8 cellular contexts compared by ENCODE assay signal in the genomic region with DNA sequence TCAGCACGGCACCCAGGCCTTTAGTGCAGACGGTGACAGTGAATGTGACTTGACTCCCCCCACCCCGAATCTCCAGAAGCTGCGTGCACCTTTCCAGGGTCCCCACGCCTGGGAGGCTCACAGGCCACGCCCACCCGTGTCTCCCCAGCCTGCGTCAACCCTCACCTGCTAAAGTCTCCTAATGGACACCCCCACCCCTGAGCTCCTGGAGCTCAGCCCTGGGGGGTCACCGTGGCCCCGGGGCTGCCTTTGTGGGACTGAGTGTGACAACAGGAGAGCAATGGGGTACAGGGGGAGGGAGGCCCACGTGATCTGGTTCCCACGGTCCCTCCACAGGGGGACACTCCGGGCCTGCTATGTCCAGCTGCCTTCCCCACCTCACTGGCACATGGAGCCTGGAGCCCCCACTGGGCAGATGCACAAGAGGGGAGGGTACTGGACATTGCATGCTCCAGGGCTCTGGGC. TPM values are rescaled to one million over a fixed set of nuclear protein-coding genes. Genes with fewer than 3 reads are reported as not detected.
A peak's percentile ranks its signal among the peaks of the same experiment; 100 is the strongest.
DNase-seq lines count a peak whose midpoint lies in the region; ATAC-seq and TF ChIP-seq lines count a peak whose summit lies in the region.

No MANE protein-coding gene starts in this region.

- no peaks in the 10 kb centered on the region for H3K27me3 ChIP-seq in CD8-positive, alpha-beta memory T cell (ENCODE audit: insufficient read depth, low read length, poor library complexity, severe bottlenecking)
- H3K27me3 ChIP-seq in NT2/D1 (ENCODE audit: insufficient read depth, insufficient read length) (no peaks in the 10 kb centered on the region), colonic mucosa (no peaks in the 10 kb centered on the region)

- TF ChIP-seq CTCF in colonic mucosa (IDR thresholded peaks at IDR 0.05) (no peak), osteocyte (IDR thresholded peaks at IDR 0.05) (no peak)

- H3K4me1 ChIP-seq in CD8-positive, alpha-beta memory T cell (ENCODE audit: insufficient read depth, low read length): peaks cover 28% of the 10 kb centered on the region
- peaks cover 49% of the 10 kb centered on the region for H3K4me1 ChIP-seq in NT2/D1 (ENCODE audit: insufficient read depth, insufficient read length)
- H3K4me1 ChIP-seq in colonic mucosa: peaks cover 22% of the 10 kb centered on the region

- no peaks in the 10 kb centered on the region for H3K27me3 Mint-ChIP-seq in CD8-positive, alpha-beta memory T cell
- H3K27me3 Mint-ChIP-seq in osteocyte (ENCODE audit: unreplicated experiment): no peaks in the 10 kb centered on the region

- peaks cover 19 to 37% (median 29%) of the 10 kb centered on the region in 3 donors for H3K4me1 Mint-ChIP-seq in CD8-positive, alpha-beta memory T cell
- H3K4me1 Mint-ChIP-seq in osteocyte (ENCODE audit: unreplicated experiment): peaks cover 24% of the 10 kb centered on the region

- DNase-seq in CD8-positive, alpha-beta memory T cell: no peak
- DNase-seq in NT2/D1 (ENCODE audit: low read depth, low spot score) (no peak), colonic mucosa (no peak), osteocyte (ENCODE audit: extremely low spot score, unreplicated experiment) (no peak), NCI-H2029 (lab: John Stamatoyannopoulos, UW) (no peak), T-helper 9 cell (no peak)
- DNase-seq in stimulated activated CD4-positive, alpha-beta T cell treated with anti-CD3 and anti-CD28 coated beads, Interleukin-4, amount 100 ng/mL, for 1 hour: no peak

- peak overlapping the region; percentile 69 to 100 (median 94) for H3K27ac Mint-ChIP-seq in CD8-positive, alpha-beta memory T cell
- H3K27ac Mint-ChIP-seq in osteocyte (ENCODE audit: unreplicated experiment): peak overlapping the region; percentile 68

- intact Hi-C loops in colonic mucosa (cut with DNase I): no loop called here

- no peak for ATAC-seq in GM21381 (IDR thresholded peaks at IDR 0.05; ENCODE audit: unreplicated experiment)

- peaks cover 0 to 1% (median 0%) of the 10 kb centered on the region in 3 donors for H3K36me3 Mint-ChIP-seq in CD8-positive, alpha-beta memory T cell
- no peaks in the 10 kb centered on the region for H3K36me3 Mint-ChIP-seq in osteocyte (ENCODE audit: unreplicated experiment)

- peak overlapping the region; percentile 43 to 96 (median 89) for H3K4me3 Mint-ChIP-seq in CD8-positive, alpha-beta memory T cell
- H3K4me3 Mint-ChIP-seq in osteocyte (ENCODE audit: unreplicated experiment): no peak overlapping the region

- H3K9me3 ChIP-seq in CD8-positive, alpha-beta memory T cell (ENCODE audit: low read length): no peaks in the 10 kb centered on the region
- no peaks in the 10 kb centered on the region for H3K9me3 ChIP-seq in NT2/D1 (ENCODE audit: insufficient read depth, low read length)
- H3K9me3 ChIP-seq in colonic mucosa: no peaks in the 10 kb centered on the region

- CTCF ChIA-PET in CD8-positive, alpha-beta memory T cell (lab: Charles Lee): interaction anchor here (1.3 to 3.0 kb wide), 6 partner anchors 15 to 76 kb away, joined by 3 to 16 read pairs (median 13); a partner anchor contains a TSS

- H3K36me3 ChIP-seq in CD8-positive, alpha-beta memory T cell (ENCODE audit: insufficient read depth, low read length): no peaks in the 10 kb centered on the region
- H3K36me3 ChIP-seq in NT2/D1 (ENCODE audit: insufficient read depth, insufficient read length, low read length): peaks cover 12% of the 10 kb centered on the region
- H3K36me3 ChIP-seq in colonic mucosa: no peaks in the 10 kb centered on the region

- no peaks in the 10 kb centered on the region for H3K9me3 Mint-ChIP-seq in CD8-positive, alpha-beta memory T cell
- H3K9me3 Mint-ChIP-seq in osteocyte (ENCODE audit: unreplicated experiment): no peaks in the 10 kb centered on the region

- POLR2A ChIA-PET in CD8-positive, alpha-beta memory T cell (lab: Charles Lee): interaction anchor here (1.1 to 1.7 kb wide), 2 partner anchors 7 to 21 kb away, joined by 3 to 7 read pairs; a partner anchor contains a TSS

- H3K4me3 ChIP-seq in CD8-positive, alpha-beta memory T cell (ENCODE audit: low read length): peak overlapping the region; percentile 88
- H3K4me3 ChIP-seq in NT2/D1 (ENCODE audit: insufficient read length, low read depth): no peak overlapping the region
- H3K4me3 ChIP-seq in colonic mucosa: no peak overlapping the region

- H3K27ac ChIP-seq in CD8-positive, alpha-beta memory T cell (ENCODE audit: low read depth, low read length): peak overlapping the region; percentile 64
- H3K27ac ChIP-seq in colonic mucosa: no peak overlapping the region

- H3K9ac ChIP-seq in NT2/D1 (ENCODE audit: insufficient read length, low read depth) (peak overlapping the region; percentile 69), colonic mucosa (ENCODE audit: low read depth in 2 of 2, low read length in 2 of 2) (peak overlapping the region; percentile 57 to 82)

RNA-seq across cellular contexts. Expression of a gene that starts 7.4 kb away (rescaled TPM):
- total RNA-seq in CD8-positive, alpha-beta memory T cell: 100 to 1,000 TPM; 251 to 259 TPM
- 2.7 TPM for polyA plus RNA-seq in CD8-positive, alpha-beta memory T cell
- total RNA-seq in colonic mucosa: 100 to 1,000 TPM; 168 to 198 TPM
- 134 and 136 TPM in 2 replicates for total RNA-seq in osteocyte

RNA-seq across cellular contexts. Expression of a gene that starts 39.8 kb away (rescaled TPM):
- 100 to 1,000 TPM; 206 to 210 TPM for total RNA-seq in CD8-positive, alpha-beta memory T cell
- polyA plus RNA-seq in CD8-positive, alpha-beta memory T cell: 142 TPM
- 100 to 1,000 TPM; 113 to 253 TPM for total RNA-seq in colonic mucosa
- 69.3 and 73.3 TPM in 2 replicates for total RNA-seq in osteocyte

RNA-seq across cellular contexts. Expression of a gene that starts 53.8 kb away (rescaled TPM):
- total RNA-seq in CD8-positive, alpha-beta memory T cell: 100 to 1,000 TPM; 122 to 125 TPM
- polyA plus RNA-seq in CD8-positive, alpha-beta memory T cell: 151 TPM
- total RNA-seq in colonic mucosa (100 to 1,000 TPM in 1 of 2 donors, 10 to 100 TPM in 1; 70.8 to 129 TPM), osteocyte (100 and 108 TPM in 2 replicates)

RNA-seq across cellular contexts. Expression of a gene that starts 53.8 kb away (rescaled TPM):
- 10 to 100 TPM; 18.1 to 19.4 TPM for total RNA-seq in CD8-positive, alpha-beta memory T cell
- 7.3 TPM for polyA plus RNA-seq in CD8-positive, alpha-beta memory T cell
- total RNA-seq in colonic mucosa (10 to 100 TPM; 30.6 to 32.1 TPM), osteocyte (37.3 and 41.0 TPM in 2 replicates)
